ENCODE assay signal across 3 cellular contexts in the genomic region with DNA sequence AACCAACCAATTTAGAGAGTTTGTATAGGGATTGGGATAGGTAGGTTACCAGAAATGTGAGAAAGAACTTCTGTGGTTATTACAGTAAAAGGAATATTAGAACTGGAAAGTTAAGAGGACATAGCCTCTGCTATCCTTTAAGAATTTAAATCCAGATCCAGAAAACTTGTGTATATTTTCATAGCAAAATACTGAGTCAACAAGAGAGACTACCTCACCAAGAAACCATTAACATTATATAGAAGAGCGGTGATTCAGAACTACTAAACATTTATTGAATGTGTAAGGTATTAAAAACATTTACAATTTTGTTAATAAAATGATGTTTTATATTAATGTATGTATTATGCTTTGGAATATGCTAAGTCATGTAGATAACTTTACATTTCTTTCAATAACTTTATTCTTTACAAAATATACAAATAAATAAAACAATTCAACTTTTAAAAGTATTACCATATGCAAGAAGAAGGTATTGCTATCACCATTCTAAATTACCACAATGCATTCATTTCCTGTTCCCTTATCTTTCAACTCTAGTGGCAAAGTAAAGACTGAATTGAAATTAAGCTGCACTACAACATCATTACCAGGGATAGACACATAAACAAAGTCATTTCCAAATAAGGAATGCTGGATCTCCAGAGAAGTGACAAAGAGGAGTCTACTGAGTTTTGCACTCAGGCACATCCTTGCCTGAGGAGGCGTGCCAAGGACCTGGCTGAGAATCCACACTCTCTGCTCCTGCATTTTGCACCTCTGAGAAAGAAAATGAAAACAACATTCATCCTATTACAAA.
TF ChIP-seq lines count a peak whose summit lies in the region.

No MANE protein-coding gene starts in this region.

TF ChIP-seq in SK-N-SH, 30 proteins besides CTCF, POLR2A, EP300 and RAD21:
- TF ChIP-seq JUND (IDR thresholded peaks at IDR 0.05) = no peak
- TF ChIP-seq SIN3A (IDR thresholded peaks at IDR 0.05; ENCODE audit: borderline replicate concordance, low read depth, low read length) = no peak
- TF ChIP-seq RFX5 (IDR thresholded peaks at IDR 0.05; ENCODE audit: low read length) = no peak
- TF ChIP-seq SMC3 (IDR thresholded peaks at IDR 0.05; ENCODE audit: low read depth, low read length) = no peak
- TF ChIP-seq, protein P1, sequence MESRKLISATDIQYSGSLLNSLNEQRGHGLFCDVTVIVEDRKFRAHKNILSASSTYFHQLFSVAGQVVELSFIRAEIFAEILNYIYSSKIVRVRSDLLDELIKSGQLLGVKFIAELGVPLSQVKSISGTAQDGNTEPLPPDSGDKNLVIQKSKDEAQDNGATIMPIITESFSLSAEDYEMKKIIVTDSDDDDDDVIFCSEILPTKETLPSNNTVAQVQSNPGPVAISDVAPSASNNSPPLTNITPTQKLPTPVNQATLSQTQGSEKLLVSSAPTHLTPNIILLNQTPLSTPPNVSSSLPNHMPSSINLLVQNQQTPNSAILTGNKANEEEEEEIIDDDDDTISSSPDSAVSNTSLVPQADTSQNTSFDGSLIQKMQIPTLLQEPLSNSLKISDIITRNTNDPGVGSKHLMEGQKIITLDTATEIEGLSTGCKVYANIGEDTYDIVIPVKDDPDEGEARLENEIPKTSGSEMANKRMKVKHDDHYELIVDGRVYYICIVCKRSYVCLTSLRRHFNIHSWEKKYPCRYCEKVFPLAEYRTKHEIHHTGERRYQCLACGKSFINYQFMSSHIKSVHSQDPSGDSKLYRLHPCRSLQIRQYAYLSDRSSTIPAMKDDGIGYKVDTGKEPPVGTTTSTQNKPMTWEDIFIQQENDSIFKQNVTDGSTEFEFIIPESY (IDR thresholded peaks at IDR 0.05; ENCODE audit: borderline replicate concordance, low read depth) = no peak
- TF ChIP-seq GABPA (IDR thresholded peaks at IDR 0.05; ENCODE audit: low read depth) = no peak
- TF ChIP-seq NFIC (IDR thresholded peaks at IDR 0.05; ENCODE audit: borderline replicate concordance) = no peak
- TF ChIP-seq YY1 (IDR thresholded peaks at IDR 0.05; ENCODE audit: low read depth) = no peak

TF ChIP-seq in SK-N-SH treated with all-trans-retinoic acid at 6 μM for 48 hours, 23 proteins besides CTCF, POLR2A, EP300 and RAD21:
- TF ChIP-seq ISL1 (CRISPR knock-in tag; IDR thresholded peaks at IDR 0.05) (no peak), ZNF565 (CRISPR knock-in tag; conservative IDR thresholded peaks at IDR 0.05; ENCODE audit: low read depth) (no peak), GLIS3 (CRISPR knock-in tag; IDR thresholded peaks at IDR 0.05) (no peak), PPARA (CRISPR knock-in tag; IDR thresholded peaks at IDR 0.05; ENCODE audit: borderline replicate concordance) (no peak), OSR1 (CRISPR knock-in tag; IDR thresholded peaks at IDR 0.05) (no peak)
- TF ChIP-seq, protein P2, sequence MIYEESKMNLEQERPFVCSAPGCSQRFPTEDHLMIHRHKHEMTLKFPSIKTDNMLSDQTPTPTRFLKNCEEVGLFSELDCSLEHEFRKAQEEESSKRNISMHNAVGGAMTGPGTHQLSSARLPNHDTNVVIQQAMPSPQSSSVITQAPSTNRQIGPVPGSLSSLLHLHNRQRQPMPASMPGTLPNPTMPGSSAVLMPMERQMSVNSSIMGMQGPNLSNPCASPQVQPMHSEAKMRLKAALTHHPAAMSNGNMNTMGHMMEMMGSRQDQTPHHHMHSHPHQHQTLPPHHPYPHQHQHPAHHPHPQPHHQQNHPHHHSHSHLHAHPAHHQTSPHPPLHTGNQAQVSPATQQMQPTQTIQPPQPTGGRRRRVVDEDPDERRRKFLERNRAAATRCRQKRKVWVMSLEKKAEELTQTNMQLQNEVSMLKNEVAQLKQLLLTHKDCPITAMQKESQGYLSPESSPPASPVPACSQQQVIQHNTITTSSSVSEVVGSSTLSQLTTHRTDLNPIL (CRISPR knock-in tag; IDR thresholded peaks at IDR 0.05; ENCODE audit: low read depth) = no peak

TF ChIP-seq in endothelial cell of umbilical vein, 7 proteins besides CTCF, POLR2A, EP300 and RAD21:
- TF ChIP-seq POLR2AphosphoS5 (IDR thresholded peaks at IDR 0.05; ENCODE audit: insufficient read depth, low read depth, low read length) (no peak), EZH2 (IDR thresholded peaks at IDR 0.05; ENCODE audit: borderline replicate concordance, low read depth, low read length, severe bottlenecking) (no peak), FOS (IDR thresholded peaks at IDR 0.05; ENCODE audit: borderline replicate concordance, insufficient read depth, low read length) (no peak), MYC (IDR thresholded peaks at IDR 0.05; ENCODE audit: low read depth, low read length) (no peak), GATA2 (IDR thresholded peaks at IDR 0.05; ENCODE audit: insufficient read depth, insufficient read length, low read depth, low read length) (no peak), JUN (IDR thresholded peaks at IDR 0.05; ENCODE audit: borderline replicate concordance, insufficient read depth, insufficient read length, low read depth) (no peak)
- TF ChIP-seq, protein P3, sequence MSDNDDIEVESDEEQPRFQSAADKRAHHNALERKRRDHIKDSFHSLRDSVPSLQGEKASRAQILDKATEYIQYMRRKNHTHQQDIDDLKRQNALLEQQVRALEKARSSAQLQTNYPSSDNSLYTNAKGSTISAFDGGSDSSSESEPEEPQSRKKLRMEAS (IDR thresholded peaks at IDR 0.05; ENCODE audit: insufficient read depth, insufficient read length) = no peak
TF ChIP-seq in endothelial cell of umbilical vein: peak in this region for 0.
